ENCODE assay signal across 22 cellular contexts in the genomic region with DNA sequence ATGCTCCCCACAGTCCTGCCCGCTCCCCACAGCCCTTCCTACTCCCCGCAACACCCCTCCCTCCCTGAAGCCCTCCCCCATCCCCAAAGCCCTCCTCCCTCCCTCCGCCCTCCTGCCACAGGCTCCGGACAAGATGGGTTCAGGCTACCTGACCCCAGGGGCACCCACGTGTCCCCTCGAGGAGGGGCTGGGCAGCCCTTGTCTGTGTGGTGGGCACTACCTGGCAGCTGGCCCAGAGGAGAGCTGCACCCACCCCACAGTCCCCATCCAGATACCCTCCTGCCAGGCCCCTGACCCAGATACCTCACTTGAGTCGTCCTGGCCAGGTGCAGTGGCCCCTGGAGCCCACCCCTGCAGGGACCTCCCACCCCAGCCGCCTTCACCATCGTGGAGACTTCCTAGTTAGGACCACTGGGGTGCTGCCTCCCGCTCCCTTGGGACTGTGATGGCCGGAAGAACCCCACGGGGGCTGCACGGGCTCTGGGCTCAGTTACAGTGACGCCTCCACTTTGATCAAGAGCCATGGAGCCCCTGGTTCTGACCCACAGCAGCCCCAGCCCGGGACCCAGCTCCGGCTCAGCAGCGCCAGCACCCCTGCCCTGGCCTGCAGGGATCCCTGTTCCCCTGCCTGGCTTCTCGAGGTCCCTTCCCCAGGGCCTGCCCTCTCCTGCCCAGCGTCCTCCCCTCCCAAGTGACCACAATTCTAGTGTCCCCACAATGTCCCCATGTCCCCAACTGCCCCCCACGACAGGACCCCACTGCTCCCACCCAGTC. TPM values are rescaled to one million over a fixed set of nuclear protein-coding genes. Genes with fewer than 3 reads are reported as not detected.
A peak's percentile ranks its signal among the peaks of the same experiment; 100 is the strongest.
DNase-seq lines count a peak whose midpoint lies in the region; ATAC-seq and TF ChIP-seq lines count a peak whose summit lies in the region.
"Had no signal": no experiment of that assay in that cellular context is flagged by ENCODE, and none has a peak within 500 bp of the region (broad histone marks: within the 10 kb centered on the region; RNA-seq: fewer than 3 reads in every experiment).

No MANE protein-coding gene starts in this region.

- no peaks in the 10 kb centered on the region for H3K36me3 Mint-ChIP-seq in T-helper 17 cell (ENCODE audit: low read depth)
- H3K36me3 Mint-ChIP-seq in immature natural killer cell: no peaks in the 10 kb centered on the region

- H3K4me3 ChIP-seq in left ventricle myocardium inferior (peak overlapping the region; percentile 62), right cardiac atrium (ENCODE audit: low read length) (no peak overlapping the region), stomach (peak overlapping the region in 1 of 4 donors; percentile 30), mucosa of descending colon (no peak overlapping the region)
- H3K4me3 ChIP-seq: testis had no signal

- TF ChIP-seq CTCF in left ventricle myocardium inferior (IDR thresholded peaks at IDR 0.05; ENCODE audit: borderline replicate concordance) (no peak), stomach (IDR thresholded peaks at IDR 0.05) (no peak), mucosa of descending colon (IDR thresholded peaks at IDR 0.05) (no peak)

- no peak for DNase-seq in left ventricle myocardium inferior
- no peak for DNase-seq in right cardiac atrium
- DNase-seq in T-helper 17 cell: no peak
- no peak for DNase-seq in immature natural killer cell
- DNase-seq in stomach: no peak
- DNase-seq in mucosa of descending colon: no peak
- DNase-seq in NCI-H524 treated with DMSO at 0.1 percent for 48 hours (lab: John Stamatoyannopoulos, UW): no peak
- DNase-seq: ACHN; activated CD4-positive, alpha-beta T cell treated with anti-CD3 and anti-CD28 coated beads, Interleukin-2, amount 10 ng/mL, durations not matched to agents 24 days and 14 days; activated effector memory CD4-positive, alpha-beta T cell treated with Interleukin-2 at 50 U/mL for 16 hours; aorta; effector CD4-positive, alpha-beta T cell; H9; NCI-H1694 treated with DMSO at 0.1 percent for 48 hours; testis had no signal

- ATAC-seq in right cardiac atrium (no peak), T-helper 17 cell (no peak), mucosa of descending colon (no peak), GM18502 (IDR thresholded peaks at IDR 0.05; ENCODE audit: poor library complexity, unreplicated experiment) (no peak)

- no peak for TF ChIP-seq POLR2A in stomach (IDR thresholded peaks at IDR 0.05)

- H3K9me3 ChIP-seq in left ventricle myocardium inferior (replicated peaks) (no peaks in the 10 kb centered on the region), right cardiac atrium (ENCODE audit: control insufficient read depth, low read length) (no peaks in the 10 kb centered on the region), T-helper 17 cell (ENCODE audit: control insufficient read depth, low read length, poor library complexity, severe bottlenecking) (no peaks in the 10 kb centered on the region), stomach (no peaks in the 10 kb centered on the region), mucosa of descending colon (no peaks in the 10 kb centered on the region)
- H3K9me3 ChIP-seq: testis had no signal

- H3K36me3 ChIP-seq in left ventricle myocardium inferior (no peaks in the 10 kb centered on the region), stomach (no peaks in the 10 kb centered on the region), mucosa of descending colon (ENCODE audit: low read depth) (no peaks in the 10 kb centered on the region)

- no peak overlapping the region for H3K27ac Mint-ChIP-seq in T-helper 17 cell
- H3K27ac Mint-ChIP-seq in immature natural killer cell: peak overlapping the region in 3 of 6 donors; percentile 23 to 85 (median 39)
- H3K27ac Mint-ChIP-seq: activated CD4-positive, alpha-beta T cell treated with anti-CD3 and anti-CD28 coated beads, Interleukin-2, amount 10 ng/mL, durations not matched to agents 24 days and 14 days; H9 had no signal

- 78% methylated on average over 20 of the region's 20 CpGs for WGBS in right cardiac atrium
- 70 to 86% (median 79%) methylated on average over 16 to 20 of the region's 20 CpGs for WGBS in stomach, 5 donors

- peak overlapping the region; percentile 58 for H3K4me3 Mint-ChIP-seq in T-helper 17 cell
- H3K4me3 Mint-ChIP-seq in immature natural killer cell: peak overlapping the region in 3 of 5 donors; percentile 44 to 76 (median 60)
- H3K4me3 Mint-ChIP-seq: activated CD4-positive, alpha-beta T cell treated with anti-CD3 and anti-CD28 coated beads, Interleukin-2, amount 10 ng/mL, durations not matched to agents 24 days and 14 days; H9 had no signal

- H3K27me3 Mint-ChIP-seq in T-helper 17 cell (no peaks in the 10 kb centered on the region), immature natural killer cell (ENCODE audit: low read depth in 3 of 3) (peaks cover 0 to 2% (median 0%) of the 10 kb centered on the region in 3 donors)
- H3K27me3 Mint-ChIP-seq: activated CD4-positive, alpha-beta T cell treated with anti-CD3 and anti-CD28 coated beads, Interleukin-2, amount 10 ng/mL, durations not matched to agents 24 days and 14 days had no signal

- H3K27me3 ChIP-seq in left ventricle myocardium inferior (ENCODE audit: low read depth) (no peaks in the 10 kb centered on the region), right cardiac atrium (ENCODE audit: control insufficient read depth, insufficient read depth) (no peaks in the 10 kb centered on the region), stomach (peaks cover 0 to 30% (median 0%) of the 10 kb centered on the region in 3 donors)
- H3K27me3 ChIP-seq: testis had no signal

- no peaks in the 10 kb centered on the region for H3K4me1 Mint-ChIP-seq in T-helper 17 cell
- peaks cover 0 to 2% of the 10 kb centered on the region in 2 donors for H3K4me1 Mint-ChIP-seq in immature natural killer cell
- H3K4me1 Mint-ChIP-seq: activated CD4-positive, alpha-beta T cell treated with anti-CD3 and anti-CD28 coated beads, Interleukin-2, amount 10 ng/mL, durations not matched to agents 24 days and 14 days; H9 had no signal

- no peaks in the 10 kb centered on the region for H3K9me3 Mint-ChIP-seq in immature natural killer cell
- H3K9me3 Mint-ChIP-seq: activated CD4-positive, alpha-beta T cell treated with anti-CD3 and anti-CD28 coated beads, Interleukin-2, amount 10 ng/mL, durations not matched to agents 24 days and 14 days; H9 had no signal

- H3K4me1 ChIP-seq in left ventricle myocardium inferior (peaks cover 11% of the 10 kb centered on the region), right cardiac atrium (ENCODE audit: control insufficient read depth, insufficient read depth, low read length) (no peaks in the 10 kb centered on the region), stomach (peaks cover 14 to 39% (median 35%) of the 10 kb centered on the region in 4 donors), mucosa of descending colon (ENCODE audit: low read depth) (no peaks in the 10 kb centered on the region)

- no peak for TF ChIP-seq EP300 in stomach (IDR thresholded peaks at IDR 0.05)

- intact Hi-C loops in left ventricle myocardium inferior (cut with micrococcal nuclease) (no loop called here), right cardiac atrium (cut with DNase I) (no loop called here), stomach (cut with DNase I; ENCODE audit: low total_unique reads) (no loop called here), mucosa of descending colon (cut with DNase I, micrococcal nuclease) (no loop called here)

- H3K27ac ChIP-seq in left ventricle myocardium inferior (replicated peaks) (peak overlapping the region; percentile 75), right cardiac atrium (ENCODE audit: low read length) (no peak overlapping the region), stomach (peak overlapping the region in 3 of 5 donors; percentile 6 to 53 (median 29))
- H3K27ac ChIP-seq: KMS-11, testis had no signal

RNA-seq across cellular contexts. Expression of a gene that starts 0.8 kb away (rescaled TPM):
- not detected for total RNA-seq in left ventricle myocardium inferior
- under 1 TPM in 1 of 4 donors, not detected in 3; 0.26 TPM for total RNA-seq in right cardiac atrium
- 0.18 TPM for polyA plus RNA-seq in right cardiac atrium
- not detected for total RNA-seq in T-helper 17 cell
- polyA plus RNA-seq in immature natural killer cell: not detected
- 10 to 100 TPM in 1 of 5 donors, 1 to 10 TPM in 1, not detected in 3; 2.0 to 21.4 TPM for total RNA-seq in stomach
- 1 to 10 TPM in 1 of 3 donors, not detected in 2; 3.3 TPM for polyA plus RNA-seq in stomach
- under 1 TPM in 1 of 3 donors, not detected in 2; 0.34 TPM for total RNA-seq in mucosa of descending colon
- total RNA-seq: activated CD4-positive, alpha-beta T cell treated with anti-CD3 and anti-CD28 coated beads, Interleukin-2, amount 10 ng/mL, durations not matched to agents 24 days and 14 days; aorta; Daoy; frontal cortex; H9; left lobe of liver; OCI-LY7 had no signal
- polyA plus RNA-seq: aorta, esophagus had no signal

RNA-seq across cellular contexts. Expression of a gene that starts 11.1 kb away (rescaled TPM):
- total RNA-seq in left ventricle myocardium inferior (13.6 TPM), right cardiac atrium (10 to 100 TPM in 3 of 4 donors, 1 to 10 TPM in 1; 9.5 to 12.1 (median 11.5) TPM), T-helper 17 cell (1 to 10 TPM; 7.0 to 8.8 TPM), stomach (10 to 100 TPM in 2 of 5 donors, 1 to 10 TPM in 1, not detected in 2; 3.3 to 21.1 (median 16.3) TPM), mucosa of descending colon (10 to 100 TPM; 10.3 to 14.4 (median 11.0) TPM)
- polyA plus RNA-seq in right cardiac atrium (18.7 TPM), immature natural killer cell (10 to 100 TPM; 59.3 to 79.9 (median 64.7) TPM), stomach (10 to 100 TPM; 21.0 to 22.8 (median 21.2) TPM)

RNA-seq across cellular contexts. Expression of a gene that starts 12.7 kb away (rescaled TPM):
- total RNA-seq in left ventricle myocardium inferior: 1.3 TPM
- total RNA-seq in right cardiac atrium: 1 to 10 TPM in 2 of 4 donors, under 1 TPM in 2; 0.39 to 1.8 (median 0.89) TPM
- 0.50 TPM for polyA plus RNA-seq in right cardiac atrium
- 1 to 10 TPM; 1.3 to 3.6 TPM for total RNA-seq in T-helper 17 cell
- polyA plus RNA-seq in immature natural killer cell: not detected
- total RNA-seq in stomach: not detected
- polyA plus RNA-seq in stomach: 1 to 10 TPM in 2 of 3 donors, under 1 TPM in 1; 0.31 to 4.5 (median 3.1) TPM
- 1 to 10 TPM in 2 of 3 donors, under 1 TPM in 1; 0.43 to 2.4 (median 1.1) TPM for total RNA-seq in mucosa of descending colon
- total RNA-seq: Daoy had no signal

RNA-seq across cellular contexts. Expression of a gene that starts 17.2 kb away (rescaled TPM):
- total RNA-seq in left ventricle myocardium inferior (13.4 TPM), right cardiac atrium (10 to 100 TPM in 3 of 4 donors, 1 to 10 TPM in 1; 6.3 to 16.4 (median 14.2) TPM), T-helper 17 cell (10 to 100 TPM; 63.0 to 64.8 TPM), stomach (10 to 100 TPM; 13.6 to 75.0 (median 50.2) TPM), mucosa of descending colon (10 to 100 TPM; 16.2 to 36.5 (median 28.2) TPM)
- polyA plus RNA-seq in right cardiac atrium (8.7 TPM), immature natural killer cell (10 to 100 TPM in 1 of 3 donors, 1 to 10 TPM in 2; 1.0 to 14.5 (median 5.9) TPM), stomach (1 to 10 TPM; 4.8 to 5.5 (median 5.0) TPM)

RNA-seq across cellular contexts. Expression of a gene that starts 43.1 kb away (rescaled TPM):
- 45.3 TPM for total RNA-seq in left ventricle myocardium inferior
- 10 to 100 TPM; 32.9 to 54.8 (median 49.0) TPM for total RNA-seq in right cardiac atrium
- polyA plus RNA-seq in right cardiac atrium: 35.7 TPM
- total RNA-seq in T-helper 17 cell: 100 to 1,000 TPM in 1 of 2 donors, 10 to 100 TPM in 1; 93.9 to 113 TPM
- polyA plus RNA-seq in immature natural killer cell: 10 to 100 TPM; 19.8 to 44.8 (median 21.5) TPM
- total RNA-seq in stomach: 100 to 1,000 TPM in 2 of 5 donors, 10 to 100 TPM in 3; 47.2 to 489 (median 69.1) TPM
- polyA plus RNA-seq in stomach: 10 to 100 TPM in 2 of 3 donors, 1 to 10 TPM in 1; 8.7 to 36.5 (median 27.3) TPM
- total RNA-seq in mucosa of descending colon: 10 to 100 TPM; 59.3 to 98.1 (median 59.8) TPM
